Comparison of ENCODE assay signal across 11 cellular contexts in genomic region chr3:183449391-183449790, GRCh38. TPM values are rescaled to one million over a fixed set of nuclear protein-coding genes. Genes with fewer than 3 reads are reported as not detected.
DNase-seq lines count a peak whose midpoint lies in the region; ATAC-seq and TF ChIP-seq lines count a peak whose summit lies in the region.
"Had no signal": no experiment of that assay in that cellular context is flagged by ENCODE, and none has a peak within 500 bp of the region (broad histone marks: within the 10 kb centered on the region; RNA-seq: fewer than 3 reads in every experiment).

No MANE protein-coding gene starts in this region.

- DNase-seq in dorsolateral prefrontal cortex (peak in 2 of 10 donors; percentile 19 to 34), midbrain (lab: John Stamatoyannopoulos, UW) (peak; percentile 34), T1000 (lab: John Stamatoyannopoulos, UW) (no peak), NCI-H1694 (lab: John Stamatoyannopoulos, UW) (no peak), H7 (no peak)
- DNase-seq: activated naive CD4-positive, alpha-beta T cell treated with Interleukin-2 at 50 U/mL for 16 hours had no signal

- no peaks in the 10 kb centered on the region for H3K9me2 ChIP-seq in Loucy (replicated peaks; ENCODE audit: low read depth, low read length)

- no peak for ATAC-seq in GM21360 (IDR thresholded peaks at IDR 0.05; ENCODE audit: unreplicated experiment)

- H3K9me3 ChIP-seq in BLaER1 treated with 17β-estradiol and CSF1 and Interleukin-3, amounts not matched to agents 10 nM and 100 nM (replicated peaks in 1 of 11): peaks cover 3 to 9% (median 5%) of the 10 kb centered on the region in 11 experiments; a peak in 18 of 22 replicates
- no peaks in the 10 kb centered on the region for H3K9me3 ChIP-seq in Loucy (ENCODE audit: insufficient read depth, low read depth, low read length)

- no peak overlapping the region for H3K27ac ChIP-seq in BLaER1 treated with 17β-estradiol and CSF1 and Interleukin-3, amounts not matched to agents 10 nM and 100 nM
- H3K27ac ChIP-seq in dorsolateral prefrontal cortex: peak overlapping the region in 31 of 59 donors; percentile 3 to 93 (median 36)
- H3K27ac ChIP-seq: KMS-11, SK-N-MC had no signal

- H3K79me2 ChIP-seq in Loucy (ENCODE audit: insufficient read depth, low read length): peaks cover 26% of the 10 kb centered on the region

- peak; percentile 17; the same call in 1 of the 2 replicates for TF ChIP-seq CTCF in Loucy (conservative IDR thresholded peaks at IDR 0.05; ENCODE audit: low read length)
- TF ChIP-seq CTCF in dorsolateral prefrontal cortex (IDR thresholded peaks at IDR 0.05 in 54 of 56, conservative IDR thresholded peaks at IDR 0.05 in 2 of 56; ENCODE audit: low read depth in 1 of 56, partially characterized antibody in 56 of 56): peak in 15 of 56 donors; percentile 10 to 33 (median 18)

- peak overlapping the region in 1 of 11 experiments; percentile 2; a peak in 1 of 22 replicates for H3K9ac ChIP-seq in BLaER1 treated with 17β-estradiol and CSF1 and Interleukin-3, amounts not matched to agents 10 nM and 100 nM
- H3K9ac ChIP-seq in Loucy (ENCODE audit: low read depth, low read length, poor library complexity, severe bottlenecking): peak overlapping the region; percentile 79
- H3K9ac ChIP-seq: KMS-11 had no signal

- H3K27me3 ChIP-seq in BLaER1 treated with 17β-estradiol and CSF1 and Interleukin-3, amounts not matched to agents 10 nM and 100 nM: no peaks in the 10 kb centered on the region
- H3K27me3 ChIP-seq in Loucy (ENCODE audit: insufficient read depth, low read length, poor library complexity, severe bottlenecking): no peaks in the 10 kb centered on the region
- H3K27me3 ChIP-seq in dorsolateral prefrontal cortex: no peaks in the 10 kb centered on the region
- H3K27me3 ChIP-seq in H7 (ENCODE audit: control insufficient read depth, insufficient read depth, low read length): no peaks in the 10 kb centered on the region

- no peaks in the 10 kb centered on the region; a peak in 1 of 22 replicates for H4K20me1 ChIP-seq in BLaER1 treated with 17β-estradiol and CSF1 and Interleukin-3, amounts not matched to agents 10 nM and 100 nM
- H4K20me1 ChIP-seq in Loucy (ENCODE audit: insufficient read depth, low read length, poor library complexity, severe bottlenecking): no peaks in the 10 kb centered on the region

- H3K36me3 ChIP-seq in BLaER1 treated with 17β-estradiol and CSF1 and Interleukin-3, amounts not matched to agents 10 nM and 100 nM: peaks cover 18 to 28% (median 24%) of the 10 kb centered on the region in 11 experiments; a peak in 21 of 22 replicates
- H3K36me3 ChIP-seq in Loucy (ENCODE audit: insufficient read depth, low read length) (no peaks in the 10 kb centered on the region), H7 (replicated peaks; ENCODE audit: control insufficient read depth, insufficient read depth, low read length) (peaks cover 2% of the 10 kb centered on the region)

- peaks cover 11 to 31% (median 21%) of the 10 kb centered on the region in 10 experiments for H3K4me1 ChIP-seq in BLaER1 treated with 17β-estradiol and CSF1 and Interleukin-3, amounts not matched to agents 10 nM and 100 nM
- peaks cover 27% of the 10 kb centered on the region for H3K4me1 ChIP-seq in Loucy (ENCODE audit: insufficient read depth, low read length, poor library complexity, severe bottlenecking)

- intact Hi-C loops in dorsolateral prefrontal cortex (cut with DNase I): loop anchor here (5.0 to 10.0 kb wide), 2 partner anchors 57 to 65 kb away; no protein-coding TSS in a partner anchor

- no peak overlapping the region for H3K4me3 ChIP-seq in BLaER1 treated with 17β-estradiol and CSF1 and Interleukin-3, amounts not matched to agents 10 nM and 100 nM
- H3K4me3 ChIP-seq in Loucy (ENCODE audit: low read length, poor library complexity, severe bottlenecking): peak overlapping the region; percentile 88
- H3K4me3 ChIP-seq in dorsolateral prefrontal cortex: peak overlapping the region; percentile 3 to 93 (median 80)
- H3K4me3 ChIP-seq in H7 (ENCODE audit: insufficient read depth, low read depth, low read length): no peak overlapping the region; the same call in 1 of the 2 replicates
- H3K4me3 ChIP-seq: SK-N-MC had no signal

- H3K4me2 ChIP-seq in BLaER1 treated with 17β-estradiol and CSF1 and Interleukin-3, amounts not matched to agents 10 nM and 100 nM: peak overlapping the region in 9 of 11 experiments; percentile 28 to 88 (median 83); a peak in 15 of 22 replicates
- H3K4me2 ChIP-seq in Loucy (ENCODE audit: low read depth, low read length, poor library complexity, severe bottlenecking): peak overlapping the region; percentile 88

- H2AFZ ChIP-seq in Loucy (ENCODE audit: low read length): no peak overlapping the region

- H3F3A ChIP-seq in Loucy (ENCODE audit: low read depth): no peaks in the 10 kb centered on the region

RNA-seq across cellular contexts. Expression of gene MCF2L2, which starts 21.0 kb away (rescaled TPM):
- 100 to 1,000 TPM in 110 of 120 experiments, 10 to 100 TPM in 10; 61.2 to 266 (median 124) TPM for total RNA-seq in dorsolateral prefrontal cortex
- total RNA-seq in H7 (2014; rRNA removed; shearing (Covaris generic)): 5.3 and 6.4 TPM in 2 replicates

Comparison
In these comparisons a context has a peak if more than half of its experiments do, and no peak if none do; other contexts are left out.
1. H3K27ac ChIP-seq: peak in dorsolateral prefrontal cortex (31 of 59); none in BLaER1 treated with 17β-estradiol and CSF1 and Interleukin-3, amounts not matched to agents 10 nM and 100 nM (0 of 11).
2. H3K4me3 ChIP-seq: peak in Loucy (single experiment) and dorsolateral prefrontal cortex (59 of 59); none in BLaER1 treated with 17β-estradiol and CSF1 and Interleukin-3, amounts not matched to agents 10 nM and 100 nM (0 of 10) and H7 (single experiment).